27 cellular contexts compared by ENCODE assay signal in the genomic region with DNA sequence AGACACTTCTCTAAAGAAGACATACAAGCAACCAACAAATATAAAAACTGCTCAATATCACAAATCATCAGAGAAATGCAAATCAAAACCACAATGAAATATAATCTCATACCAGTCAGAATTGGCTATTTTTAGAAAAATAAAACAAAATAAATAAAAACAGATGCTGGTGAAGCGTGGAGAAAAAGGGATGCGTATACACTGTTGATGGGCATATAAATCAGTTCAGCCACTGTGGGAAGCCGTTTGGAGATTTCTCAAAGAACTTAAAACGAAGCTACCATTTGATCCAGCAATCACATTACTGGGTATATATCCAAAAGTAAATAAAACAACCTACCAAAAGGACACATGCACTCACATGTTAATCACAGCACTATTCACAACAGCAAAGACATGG.
"Had no signal": no experiment of that assay in that cellular context is flagged by ENCODE, and none has a peak within 500 bp of the region (broad histone marks: within the 10 kb centered on the region; RNA-seq: fewer than 3 reads in every experiment).

No MANE protein-coding gene starts in this region.

- DNase-seq: occipital lobe; ovary; posterior cingulate gyrus; psoas muscle; right cardiac atrium; right lobe of liver; sigmoid colon; small intestine; stimulated activated CD4-positive, alpha-beta T cell treated with anti-CD3 and anti-CD28 coated beads, Interleukin-15, amount 100 ng/mL, for 24 hours; stimulated activated CD4-positive, alpha-beta T cell treated with anti-CD3 and anti-CD28 coated beads, Interleukin-2, amount 100 ng/mL, for 24 hours; stimulated activated CD4-positive, alpha-beta T cell treated with anti-CD3 and anti-CD28 coated beads, Interleukin-2, amount 100 ng/mL, for 48 hours; stimulated activated CD4-positive, alpha-beta T cell treated with anti-CD3 and anti-CD28 coated beads, Interleukin-4, amount 100 ng/mL, for 24 hours; stimulated activated naive B cell treated with anti-CD40 and anti-IgM and Interleukin-4, amounts not matched to agents 10 μg/mL and 1 μg/mL and 100 μg/mL, for 72 hours; stimulated activated naive CD4-positive, alpha-beta T cell treated with Interleukin-2 at 50 U/mL for 16 hours; stomach; thyroid gland; trophoblast cell; upper lobe of left lung had no signal

- H3K9ac ChIP-seq: neural progenitor cell, parathyroid adenoma had no signal

- H3K79me2 ChIP-seq: parathyroid adenoma had no signal

- H3K27me3 Mint-ChIP-seq: progenitor cell of endocrine pancreas; stimulated activated naive B cell treated with anti-CD40 and anti-IgM and Interleukin-4, amounts not matched to agents 10 μg/mL and 1 μg/mL and 100 μg/mL, for 72 hours had no signal

- H3K4me1 ChIP-seq: neural progenitor cell, parathyroid adenoma, psoas muscle, right lobe of liver, sigmoid colon, stomach, thyroid gland, tibial nerve, upper lobe of left lung, vagina had no signal

- H3K27ac Mint-ChIP-seq: nephron; neural progenitor cell; progenitor cell of endocrine pancreas; stimulated activated effector memory CD8-positive, alpha-beta T cell treated with anti-CD3 and anti-CD28 coated beads, Interleukin-12 subunit alpha, Interleukin-12 subunit beta, amount 100 ng/mL, for 72 hours; stimulated activated naive B cell treated with anti-CD40 and anti-IgM and Interleukin-4, amounts not matched to agents 10 μg/mL and 1 μg/mL and 100 μg/mL, for 72 hours; stimulated activated naive CD8-positive, alpha-beta T cell treated with anti-CD3 and anti-CD28 coated beads, Interleukin-15, Interleukin-2, amounts not matched to agents 100 ng/mL and 50 ng/mL, for 24 hours had no signal

- H3K4me3 ChIP-seq: neural progenitor cell, ovary, psoas muscle, right lobe of liver, sigmoid colon, stomach, thoracic aorta, thyroid gland, tibial nerve, upper lobe of left lung, vagina had no signal

- H3K9me3 ChIP-seq: ovary, psoas muscle, right lobe of liver, thyroid gland, vagina had no signal

- H3K4me1 Mint-ChIP-seq: nephron; neural progenitor cell; stimulated activated effector memory CD8-positive, alpha-beta T cell treated with anti-CD3 and anti-CD28 coated beads, Interleukin-12 subunit alpha, Interleukin-12 subunit beta, amount 100 ng/mL, for 72 hours; stimulated activated naive B cell treated with anti-CD40 and anti-IgM and Interleukin-4, amounts not matched to agents 10 μg/mL and 1 μg/mL and 100 μg/mL, for 72 hours had no signal

- H3K27ac ChIP-seq: neural progenitor cell, ovary, parathyroid adenoma, psoas muscle, right lobe of liver, sigmoid colon, stomach, thoracic aorta, thyroid gland, tibial nerve, upper lobe of left lung, vagina had no signal

- ATAC-seq: psoas muscle; right cardiac atrium; right lobe of liver; stimulated activated effector memory CD8-positive, alpha-beta T cell treated with anti-CD3 and anti-CD28 coated beads, Interleukin-12 subunit alpha, Interleukin-12 subunit beta, amount 100 ng/mL, for 72 hours; stimulated activated naive B cell treated with anti-CD40 and anti-IgM and Interleukin-4, amounts not matched to agents 10 μg/mL and 1 μg/mL and 100 μg/mL, for 72 hours had no signal

- H3K27me3 ChIP-seq: neural progenitor cell, ovary, right lobe of liver, sigmoid colon, stomach, thyroid gland, tibial nerve, upper lobe of left lung, vagina had no signal

- H3K4me2 ChIP-seq: neural progenitor cell had no signal

- H3K36me3 ChIP-seq: neural progenitor cell, ovary, right lobe of liver, sigmoid colon, stomach, thoracic aorta, thyroid gland, tibial nerve, upper lobe of left lung, vagina had no signal

- H3K4me3 Mint-ChIP-seq: nephron; neural progenitor cell; stimulated activated effector memory CD8-positive, alpha-beta T cell treated with anti-CD3 and anti-CD28 coated beads, Interleukin-12 subunit alpha, Interleukin-12 subunit beta, amount 100 ng/mL, for 72 hours; stimulated activated naive B cell treated with anti-CD40 and anti-IgM and Interleukin-4, amounts not matched to agents 10 μg/mL and 1 μg/mL and 100 μg/mL, for 72 hours; stimulated activated naive CD8-positive, alpha-beta T cell treated with anti-CD3 and anti-CD28 coated beads, Interleukin-15, Interleukin-2, amounts not matched to agents 100 ng/mL and 50 ng/mL, for 24 hours had no signal

- H3K36me3 Mint-ChIP-seq: neural progenitor cell; stimulated activated effector memory CD8-positive, alpha-beta T cell treated with anti-CD3 and anti-CD28 coated beads, Interleukin-12 subunit alpha, Interleukin-12 subunit beta, amount 100 ng/mL, for 72 hours had no signal

- H2AFZ ChIP-seq: neural progenitor cell, parathyroid adenoma had no signal
